23 cellular contexts compared by ENCODE assay signal in the genomic region with DNA sequence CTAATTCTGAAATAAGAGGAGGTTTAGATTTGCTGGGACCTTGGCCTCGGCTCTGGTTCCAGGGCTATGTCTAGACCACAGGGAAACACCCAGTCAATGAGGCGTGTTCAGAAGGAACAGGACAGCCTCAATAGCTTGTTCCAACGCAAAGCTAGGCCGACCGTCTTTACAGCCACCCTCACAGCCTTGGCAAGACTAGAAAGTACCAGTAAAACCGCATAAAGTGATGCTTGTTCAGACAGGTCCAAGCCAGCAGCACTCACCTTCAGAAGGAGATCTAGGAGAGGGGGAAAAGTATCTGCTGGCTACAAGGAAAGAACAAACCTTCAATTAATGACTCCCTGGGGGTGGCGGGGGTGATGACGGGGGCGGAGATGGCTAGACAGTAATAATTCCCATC. TPM values are rescaled to one million over a fixed set of nuclear protein-coding genes. Genes with fewer than 3 reads are reported as not detected.
A peak's percentile ranks its signal among the peaks of the same experiment; 100 is the strongest.
DNase-seq lines count a peak whose midpoint lies in the region; FAIRE-seq and TF ChIP-seq lines count a peak whose summit lies in the region.
"Had no signal": no experiment of that assay in that cellular context is flagged by ENCODE, and none has a peak within 500 bp of the region (broad histone marks: within the 10 kb centered on the region; RNA-seq: fewer than 3 reads in every experiment).

No MANE protein-coding gene starts in this region.

- H4K20me1 ChIP-seq in keratinocyte (ENCODE audit: control insufficient read depth, extremely low read depth, insufficient read depth, low read length) = no peaks in the 10 kb centered on the region

- peak; percentile 73 for DNase-seq in DMS79 (lab: John Stamatoyannopoulos, UW)
- DNase-seq in NCI-H2227 (lab: John Stamatoyannopoulos, UW; ENCODE audit: unreplicated experiment) = peak; percentile 36
- DNase-seq in bronchial epithelial cell (ENCODE audit: low read depth) = peak; percentile 97
- peak; percentile 79 for DNase-seq in keratinocyte (ENCODE audit: low read depth, low spot score)
- DNase-seq in activated CD4-positive, alpha-beta T cell treated with anti-CD3 and anti-CD28 coated beads for 4 hours = no peak
- DNase-seq in NCI-H345 (lab: John Stamatoyannopoulos, UW) = no peak
- DNase-seq in frontal cortex (ENCODE audit: low spot score in 2 of 2) = no peak
- DNase-seq in activated CD4-positive, alpha-beta memory T cell treated with anti-CD3 and anti-CD28 coated beads, Interleukin-2, amount 10 ng/mL, durations not matched to agents 7 days and 5 days = no peak
- DNase-seq: CD4-positive, alpha-beta T cell; DMS153; EL; GM23248; Karpas-422; MG63; NCI-H1048; NCI-H1436; NCI-H2029 treated with DMSO at 0.1 percent for 48 hours; NCI-H510A treated with DMSO at 0.1 percent for 48 hours; PC-9 had no signal

- dilution Hi-C loops in keratinocyte (cut with MboI; ENCODE audit: extremely low pct_ligation_motif_present, low sequenced_read_pairs) = no loop called here

- peaks cover 29% of the 10 kb centered on the region for H3K4me1 ChIP-seq in keratinocyte (ENCODE audit: control insufficient read depth, extremely low read depth, insufficient read depth, low read length)

- peak overlapping the region; percentile 74 for H3K27ac ChIP-seq in keratinocyte (ENCODE audit: control insufficient read depth, insufficient read depth, low read length)
- H3K27ac ChIP-seq: 22Rv1, GM23248, PC-9 had no signal

- H3K36me3 Mint-ChIP-seq in activated CD4-positive, alpha-beta memory T cell treated with anti-CD3 and anti-CD28 coated beads, Interleukin-2, amount 10 ng/mL, durations not matched to agents 7 days and 5 days (ENCODE audit: low read depth) = no peaks in the 10 kb centered on the region
- H3K36me3 Mint-ChIP-seq: IgD-negative memory B cell had no signal

- POLR2A ChIA-PET in activated CD4-positive, alpha-beta memory T cell treated with anti-CD3 and anti-CD28 coated beads, Interleukin-2, amount 10 ng/mL, durations not matched to agents 7 days and 5 days (lab: Charles Lee) = no interaction called here

- H3K27ac Mint-ChIP-seq in activated CD4-positive, alpha-beta memory T cell treated with anti-CD3 and anti-CD28 coated beads, Interleukin-2, amount 10 ng/mL, durations not matched to agents 7 days and 5 days = no peak overlapping the region
- H3K27ac Mint-ChIP-seq: B cell; CD4-positive, alpha-beta T cell; IgD-negative memory B cell had no signal

- peaks cover 2% of the 10 kb centered on the region for H3K27me3 Mint-ChIP-seq in activated CD4-positive, alpha-beta memory T cell treated with anti-CD3 and anti-CD28 coated beads, Interleukin-2, amount 10 ng/mL, durations not matched to agents 7 days and 5 days

- H3K4me3 ChIP-seq in bronchial epithelial cell (ENCODE audit: low read depth, low read length) = no peak overlapping the region
- H3K4me3 ChIP-seq in keratinocyte (ENCODE audit: control insufficient read depth in 2 of 3, extremely low read depth in 1 of 3, insufficient read depth in 2 of 3, low read depth in 1 of 3, low read length in 3 of 3) = no peak overlapping the region
- H3K4me3 ChIP-seq: GM12878, GM23248, MG63, PC-9 had no signal

- TF ChIP-seq CTCF in bronchial epithelial cell (IDR thresholded peaks at IDR 0.05; ENCODE audit: insufficient read depth, low read length, severe bottlenecking) (no peak), keratinocyte (optimal IDR thresholded peaks at IDR 0.05 in 1 of 3, IDR thresholded peaks at IDR 0.05 in 1 of 3, conservative IDR thresholded peaks at IDR 0.05 in 1 of 3; ENCODE audit: extremely low read depth in 1 of 3, insufficient read depth in 2 of 3, low read length in 3 of 3) (no peak)

- H3K36me3 ChIP-seq in bronchial epithelial cell (ENCODE audit: control insufficient read depth, insufficient read depth, low read length) (no peaks in the 10 kb centered on the region), keratinocyte (ENCODE audit: control insufficient read depth in 2 of 2, extremely low read depth in 1 of 2, insufficient read depth in 2 of 2, low read length in 2 of 2) (no peaks in the 10 kb centered on the region)
- H3K36me3 ChIP-seq: MG63 had no signal

- no peaks in the 10 kb centered on the region for H3K9me3 Mint-ChIP-seq in activated CD4-positive, alpha-beta memory T cell treated with anti-CD3 and anti-CD28 coated beads, Interleukin-2, amount 10 ng/mL, durations not matched to agents 7 days and 5 days
- H3K9me3 Mint-ChIP-seq: CD4-positive, alpha-beta T cell had no signal

- no peaks in the 10 kb centered on the region for H3K79me2 ChIP-seq in keratinocyte (ENCODE audit: control insufficient read depth, insufficient read depth, low read length)

- H3K4me1 Mint-ChIP-seq in activated CD4-positive, alpha-beta memory T cell treated with anti-CD3 and anti-CD28 coated beads, Interleukin-2, amount 10 ng/mL, durations not matched to agents 7 days and 5 days = peaks cover 2% of the 10 kb centered on the region
- H3K4me1 Mint-ChIP-seq: B cell, IgD-negative memory B cell had no signal

- no peaks in the 10 kb centered on the region for H3K9me3 ChIP-seq in keratinocyte (ENCODE audit: control insufficient read depth, low read depth, low read length)
- H3K9me3 ChIP-seq: MG63 had no signal

- CTCF ChIA-PET in activated CD4-positive, alpha-beta memory T cell treated with anti-CD3 and anti-CD28 coated beads, Interleukin-2, amount 10 ng/mL, durations not matched to agents 7 days and 5 days (lab: Charles Lee) = interaction anchor here (0.6 kb wide), 1 partner anchor 34 kb away, joined by 3 read pairs; no protein-coding TSS in a partner anchor

- H3K4me3 Mint-ChIP-seq in activated CD4-positive, alpha-beta memory T cell treated with anti-CD3 and anti-CD28 coated beads, Interleukin-2, amount 10 ng/mL, durations not matched to agents 7 days and 5 days = no peak overlapping the region
- H3K4me3 Mint-ChIP-seq: B cell; CD4-positive, alpha-beta T cell; IgD-negative memory B cell had no signal

- H2AFZ ChIP-seq in keratinocyte (ENCODE audit: control insufficient read depth, low read length) = peak overlapping the region; percentile 81
- H2AFZ ChIP-seq: GM23248, PC-9 had no signal

- FAIRE-seq in bronchial epithelial cell (lab: Jason Lieb, UNC) = peak; percentile 73
- peak; percentile 84 for FAIRE-seq in keratinocyte (lab: Jason Lieb, UNC)
- no peak for FAIRE-seq in frontal cortex (lab: Jason Lieb, UNC)
- FAIRE-seq: GM12878 had no signal

- peak overlapping the region; percentile 56 for H3K4me2 ChIP-seq in keratinocyte (ENCODE audit: control insufficient read depth, extremely low read depth, insufficient read depth, low read depth, low read length)
- H3K4me2 ChIP-seq: PC-9 had no signal

- H3K9me1 ChIP-seq in keratinocyte (ENCODE audit: control insufficient read depth, extremely low read depth, insufficient read depth, low read length) = no peaks in the 10 kb centered on the region

- H3K27me3 ChIP-seq in bronchial epithelial cell (ENCODE audit: control insufficient read depth, insufficient read depth, low read length) (no peaks in the 10 kb centered on the region), keratinocyte (ENCODE audit: control insufficient read depth, extremely low read depth, insufficient read depth, low read length) (no peaks in the 10 kb centered on the region)
- H3K27me3 ChIP-seq: MG63 had no signal

- peak overlapping the region; percentile 59 for H3K9ac ChIP-seq in keratinocyte (ENCODE audit: control insufficient read depth, extremely low read depth, insufficient read depth, low read length)
- H3K9ac ChIP-seq: GM23248 had no signal

RNA-seq across cellular contexts. Expression of a gene that starts 50.1 kb away (rescaled TPM):
- total RNA-seq in bronchial epithelial cell (12.9 and 21.4 TPM in 2 replicates), frontal cortex (37.1 TPM)
- polyA plus RNA-seq in keratinocyte = 3.7 to 10.2 TPM (median 6.6 TPM) in 3 replicates
- 9.0 TPM for polyA plus RNA-seq in keratinocyte (2011; ENCODE audit: low read depth)
- 2.3 and 3.2 TPM in 2 replicates for polyA plus RNA-seq in keratinocyte (2011; cell fraction: cytosol; rRNA removed)
- polyA plus RNA-seq in keratinocyte (2011; cell fraction: nucleus; rRNA removed) = 20.5 and 22.1 TPM in 2 replicates
- polyA plus RNA-seq in keratinocyte (2012; ENCODE audit: low replicate concordance) = 8.2 and 10.4 TPM in 2 replicates
- 9.9 to 19.6 TPM (median 12.2 TPM) in 3 replicates for polyA minus RNA-seq in keratinocyte
- polyA minus RNA-seq in keratinocyte (2011; cell fraction: cytosol; rRNA and poly(A)+ RNA removed) = 11.5 TPM
- polyA minus RNA-seq in keratinocyte (2011; cell fraction: nucleus; rRNA and poly(A)+ RNA removed) = 30.8 and 39.6 TPM in 2 replicates
- 10 to 100 TPM in 1 of 2 experiments, 1 to 10 TPM in 1; 10.0 to 11.6 TPM for total RNA-seq in activated CD4-positive, alpha-beta memory T cell treated with anti-CD3 and anti-CD28 coated beads, Interleukin-2, amount 10 ng/mL, durations not matched to agents 7 days and 5 days

Comparison
In these comparisons a context has a peak if more than half of its experiments do, and no peak if none do; other contexts are left out.
1. DNase-seq: peak in DMS79 (single experiment), NCI-H2227 (single experiment), bronchial epithelial cell (single experiment) and keratinocyte (single experiment); none in activated CD4-positive, alpha-beta T cell treated with anti-CD3 and anti-CD28 coated beads for 4 hours (0 of 2), NCI-H345 (single experiment), frontal cortex (0 of 2) and activated CD4-positive, alpha-beta memory T cell treated with anti-CD3 and anti-CD28 coated beads, Interleukin-2, amount 10 ng/mL, durations not matched to agents 7 days and 5 days (single experiment).